In the genomic region with DNA sequence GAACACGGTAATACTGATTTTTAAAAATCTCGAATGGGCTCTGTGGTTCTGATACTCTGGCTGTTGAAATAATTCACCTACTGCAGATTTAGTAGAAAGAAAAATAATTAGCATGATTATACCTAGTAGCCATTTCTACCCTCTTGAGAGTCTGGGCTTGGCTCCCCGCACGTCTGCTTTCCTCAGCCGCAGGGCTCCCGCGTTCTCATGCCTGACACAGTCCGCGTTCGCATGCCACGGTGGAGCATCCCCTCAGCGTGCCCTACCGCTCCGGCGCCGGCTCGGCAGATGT, we compare ENCODE assay signal across 8 cellular contexts. TPM values are rescaled to one million over a fixed set of nuclear protein-coding genes. Genes with fewer than 3 reads are reported as not detected.
DNase-seq lines count a peak whose midpoint lies in the region; ATAC-seq and TF ChIP-seq lines count a peak whose summit lies in the region.

No MANE protein-coding gene starts in this region.

- in situ Hi-C loops in IMR-90 (cut with MboI; ENCODE audit: low sequenced_read_pairs), result no loop called here

- ATAC-seq in IMR-90 (ENCODE audit: low read depth), result no peak
- ATAC-seq in GM19023 (IDR thresholded peaks at IDR 0.05; ENCODE audit: unreplicated experiment), result no peak
- ATAC-seq in GM18519 (IDR thresholded peaks at IDR 0.05; ENCODE audit: low FRiP score, unreplicated experiment), result no peak

- peak overlapping the region in 1 of 2 experiments; percentile 57; a peak in 2 of 4 replicates for H4K8ac ChIP-seq in IMR-90 (ENCODE audit: low read depth in 2 of 2, low read length in 2 of 2)

- H3K36me3 ChIP-seq in ACC112 (ENCODE audit: insufficient read depth, low read length) (peaks cover 13% of the 10 kb centered on the region), IMR-90 (ENCODE audit: control insufficient read depth, insufficient read depth, low read length) (no peaks in the 10 kb centered on the region), mucosa of stomach (ENCODE audit: control insufficient read depth, insufficient read depth, low read length) (no peaks in the 10 kb centered on the region)

- H3K79me2 ChIP-seq in ACC112 (ENCODE audit: control insufficient read depth, insufficient read depth, low read length, unreplicated experiment), result peaks cover 46% of the 10 kb centered on the region

- H3K4me3 ChIP-seq in ACC112 (ENCODE audit: low read depth, low read length) (peak overlapping the region; percentile 94), IMR-90 (ENCODE audit: insufficient read depth, low read depth, low read length) (peak overlapping the region; percentile 93), mucosa of stomach (ENCODE audit: low read length) (peak overlapping the region; percentile 26)

- H3K18ac ChIP-seq in IMR-90 (ENCODE audit: low read depth, low read length), result peak overlapping the region; percentile 63

- H4K5ac ChIP-seq in IMR-90 (ENCODE audit: low read depth, low read length), result peak overlapping the region; percentile 73; the same call in 1 of the 2 replicates

- H3K27ac ChIP-seq in ACC112 (ENCODE audit: low read depth, low read length) (peak overlapping the region; percentile 97), IMR-90 (ENCODE audit: insufficient read depth, low read length) (peak overlapping the region; percentile 87), caudate nucleus (ENCODE audit: low read depth, low read length) (peak overlapping the region; percentile 100)

- CTCF ChIA-PET in IMR-90 (lab: Yijun Ruan, JAX), result no interaction called here

- H3K56ac ChIP-seq in IMR-90 (ENCODE audit: extremely low read depth, insufficient read depth, low read length), result peak overlapping the region; percentile 60

- no peak for TF ChIP-seq RAD21 in IMR-90 (IDR thresholded peaks at IDR 0.05; ENCODE audit: low read length)

- H3K9me3 ChIP-seq in IMR-90 (ENCODE audit: control insufficient read depth, insufficient read depth, low read length), result no peaks in the 10 kb centered on the region
- no peaks in the 10 kb centered on the region for H3K9me3 ChIP-seq in mucosa of stomach (ENCODE audit: control insufficient read depth, low read length)

- TF ChIP-seq POLR2A in IMR-90 (IDR thresholded peaks at IDR 0.05; ENCODE audit: low read depth, low read length), result no peak

- peaks cover 33% of the 10 kb centered on the region for H4K20me1 ChIP-seq in IMR-90 (ENCODE audit: insufficient read depth, low read length)

- no peak overlapping the region for H2BK15ac ChIP-seq in IMR-90 (ENCODE audit: low read depth, low read length)

- H3K9ac ChIP-seq in IMR-90 (ENCODE audit: low read depth, low read length) (peak overlapping the region; percentile 73), mucosa of stomach (ENCODE audit: low read length) (peak overlapping the region; percentile 87)

- peak overlapping the region; percentile 95 for H2BK5ac ChIP-seq in IMR-90 (ENCODE audit: low read depth, low read length, poor library complexity, severe bottlenecking)

- intact Hi-C loops in IMR-90 (cut with micrococcal nuclease), result loop anchor here (2.0 kb wide), 1 partner anchor 48 kb away; no protein-coding TSS in a partner anchor

- POLR2A ChIA-PET in IMR-90 (lab: Charles Lee; ENCODE audit: unreplicated experiment), result interaction anchor here (0.7 kb wide), 1 partner anchor 43 kb away, joined by 3 read pairs; no protein-coding TSS in a partner anchor

- peak overlapping the region; percentile 53 for H2AK9ac ChIP-seq in IMR-90 (replicated peaks; ENCODE audit: low read depth, low read length, poor library complexity)

- H2BK120ac ChIP-seq in IMR-90 (ENCODE audit: low read depth, low read length), result peak overlapping the region; percentile 33

- H3K79me1 ChIP-seq in IMR-90 (ENCODE audit: low read depth in 1 of 2, low read length in 2 of 2), result peaks cover 4 to 14% of the 10 kb centered on the region in 2 experiments; a peak in 3 of 4 replicates

- DNase-seq in IMR-90 (no peak), caudate nucleus (lab: John Stamatoyannopoulos, UW) (peak in 6 of 61 donors; percentile 21 to 77 (median 62)), SW480 (ENCODE audit: low spot score) (no peak)
- DNase-seq in activated CD8-positive, alpha-beta memory T cell treated with anti-CD3 and anti-CD28 coated beads, Interleukin-2, amount 50 U/mL, for 4 hours, result no peak

- WGBS in IMR-90 (ENCODE audit: extremely low coverage in 2 of 2, insufficient read length in 1 of 2), 2 experiments, result 2% methylated on average over 15 of the region's 17 CpGs; no CpG with 5 or more reads in 1 of the 2 experiments

- H2BK20ac ChIP-seq in IMR-90 (ENCODE audit: low read depth, low read length), result no peak overlapping the region

- H3K9me1 ChIP-seq in IMR-90 (ENCODE audit: insufficient read depth, low read length), result no peaks in the 10 kb centered on the region

- peak overlapping the region; percentile 84 for H2AFZ ChIP-seq in ACC112 (ENCODE audit: low read length, unreplicated experiment)
- peak overlapping the region; percentile 98 for H2AFZ ChIP-seq in IMR-90 (replicated peaks; ENCODE audit: low read length, poor library complexity)

- H3K27me3 ChIP-seq in ACC112 (ENCODE audit: insufficient read depth, low read length) (no peaks in the 10 kb centered on the region), IMR-90 (ENCODE audit: control insufficient read depth, insufficient read depth, low read length) (no peaks in the 10 kb centered on the region), mucosa of stomach (ENCODE audit: control insufficient read depth, insufficient read depth, low read length) (no peaks in the 10 kb centered on the region)

- H3K23ac ChIP-seq in IMR-90 (ENCODE audit: low read depth, low read length), result peak overlapping the region; percentile 83

- no TSS peak for BruUV-seq in IMR-90 (replicated peaks; lab: Mats Ljungman, UMichigan)

- H3K4me1 ChIP-seq in ACC112 (ENCODE audit: control insufficient read depth, insufficient read depth, low read length, unreplicated experiment) (peaks cover 13% of the 10 kb centered on the region), IMR-90 (ENCODE audit: control insufficient read depth, insufficient read depth, low read length) (no peaks in the 10 kb centered on the region; the same call in 1 of the 2 replicates), mucosa of stomach (ENCODE audit: control insufficient read depth, insufficient read depth, low read length) (peaks cover 18% of the 10 kb centered on the region)

- no peak for TF ChIP-seq CTCF in IMR-90 (conservative IDR thresholded peaks at IDR 0.05; ENCODE audit: low read depth, low read length)

- dilution Hi-C loops in IMR-90 (cut with HindIII; ENCODE audit: low sequenced_read_pairs, unreplicated experiment), result no loop called here

- peak overlapping the region; percentile 74 for H3K14ac ChIP-seq in IMR-90 (replicated peaks; ENCODE audit: low read depth, low read length)

- H3K4ac ChIP-seq in IMR-90 (ENCODE audit: low read depth, low read length), result peak overlapping the region; percentile 48

- H3K4me2 ChIP-seq in IMR-90 (ENCODE audit: low read depth, low read length), result peak overlapping the region; percentile 99

- no peak overlapping the region for H2AK5ac ChIP-seq in IMR-90 (ENCODE audit: low read depth, low read length)

- peak overlapping the region; percentile 20; the same call in 1 of the 2 replicates for H4K91ac ChIP-seq in IMR-90 (ENCODE audit: insufficient read depth, low read depth, low read length)

TF ChIP-seq in IMR-90, 13 proteins besides CTCF, POLR2A, EP300 and RAD21:
- TF ChIP-seq MAFK (IDR thresholded peaks at IDR 0.05; ENCODE audit: low read depth, low read length) (no peak), SMC3 (IDR thresholded peaks at IDR 0.05; ENCODE audit: low read depth, low read length) (no peak), MAZ (IDR thresholded peaks at IDR 0.05; ENCODE audit: borderline replicate concordance, low read depth, low read length) (no peak), BHLHE40 (IDR thresholded peaks at IDR 0.05; ENCODE audit: low read depth, low read length) (0 out of 2 replicates have a peak, but pooled peaks have one; percentile 2), MXI1 (IDR thresholded peaks at IDR 0.05; ENCODE audit: borderline replicate concordance, low read depth, low read length) (peak; percentile 84; the same call in 1 of the 2 replicates), CEBPB (IDR thresholded peaks at IDR 0.05; ENCODE audit: low read depth, low read length) (no peak), ELK1 (IDR thresholded peaks at IDR 0.05; ENCODE audit: borderline replicate concordance, low read depth, low read length) (no peak), NFE2L2 (IDR thresholded peaks at IDR 0.05; ENCODE audit: low read depth, low read length) (no peak), RFX5 (IDR thresholded peaks at IDR 0.05; ENCODE audit: low read depth, low read length) (no peak), CHD1 (IDR thresholded peaks at IDR 0.05; ENCODE audit: low read depth, low read length) (0 out of 2 replicates have a peak, but pooled peaks have one; percentile 65), FOS (IDR thresholded peaks at IDR 0.05; ENCODE audit: low read depth, low read length) (no peak), RCOR1 (IDR thresholded peaks at IDR 0.05; ENCODE audit: insufficient replicate concordance, low read length) (no peak)
- TF ChIP-seq, protein P1, sequence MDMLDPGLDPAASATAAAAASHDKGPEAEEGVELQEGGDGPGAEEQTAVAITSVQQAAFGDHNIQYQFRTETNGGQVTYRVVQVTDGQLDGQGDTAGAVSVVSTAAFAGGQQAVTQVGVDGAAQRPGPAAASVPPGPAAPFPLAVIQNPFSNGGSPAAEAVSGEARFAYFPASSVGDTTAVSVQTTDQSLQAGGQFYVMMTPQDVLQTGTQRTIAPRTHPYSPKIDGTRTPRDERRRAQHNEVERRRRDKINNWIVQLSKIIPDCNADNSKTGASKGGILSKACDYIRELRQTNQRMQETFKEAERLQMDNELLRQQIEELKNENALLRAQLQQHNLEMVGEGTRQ (IDR thresholded peaks at IDR 0.05; ENCODE audit: low read depth, low read length), result no peak

RNA-seq across cellular contexts. Expression of gene GPBP1, which starts 0.9 kb away (rescaled TPM):
- total RNA-seq in IMR-90 (2012; rRNA removed), result 29.2 and 63.9 TPM in 2 replicates
- polyA plus RNA-seq in IMR-90 (2012; rRNA removed), result 18.7 and 24.3 TPM in 2 replicates
- polyA plus RNA-seq in IMR-90 (2012; cell fraction: cytosol; rRNA removed), result 1.5 and 3.1 TPM in 2 replicates
- 1.7 and 29.8 TPM in 2 replicates for polyA plus RNA-seq in IMR-90 (2012; cell fraction: nucleus; rRNA removed; ENCODE audit: low replicate concordance)

Comparison
In these comparisons a context has a peak if more than half of its experiments do, and no peak if none do; other contexts are left out.
1. H3K4me3 ChIP-seq: peak in every context shown above with its lines; median percentile 94 in ACC112; 93 in IMR-90; 26 in mucosa of stomach.